In the genomic region with DNA sequence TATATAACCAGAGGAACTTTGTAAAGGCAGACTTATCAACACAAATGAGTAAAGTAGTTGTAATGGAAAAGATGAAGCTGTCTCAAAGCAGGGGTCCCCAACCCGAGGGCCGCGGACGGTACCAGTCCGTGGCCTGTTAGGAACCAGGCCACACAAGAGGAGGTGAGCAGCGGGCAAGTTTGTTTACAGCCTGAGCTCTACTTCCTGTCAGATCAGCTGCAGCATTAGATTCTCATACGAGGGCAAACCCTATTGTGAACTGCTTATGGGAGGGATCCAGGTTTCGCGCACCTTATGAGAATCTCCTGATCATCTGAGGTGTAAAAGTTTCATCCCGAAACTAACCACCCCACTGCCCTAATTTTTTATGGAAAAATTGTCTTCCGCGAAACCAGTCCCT, we compare ENCODE assay signal across 11 cellular contexts. TPM values are rescaled to one million over a fixed set of nuclear protein-coding genes. Genes with fewer than 3 reads are reported as not detected.
DNase-seq lines count a peak whose midpoint lies in the region; ATAC-seq lines count a peak whose summit lies in the region.
"Had no signal": no experiment of that assay in that cellular context is flagged by ENCODE, and none has a peak within 500 bp of the region (broad histone marks: within the 10 kb centered on the region; RNA-seq: fewer than 3 reads in every experiment).

No MANE protein-coding gene starts in this region.

- peaks cover 12% of the 10 kb centered on the region for H3K4me1 Mint-ChIP-seq in activated T-cell treated with anti-CD3 and anti-CD28 coated beads, Interleukin-2, amount 50 U/mL, for 4 hours (ENCODE audit: low read depth)
- no peaks in the 10 kb centered on the region for H3K4me1 Mint-ChIP-seq in activated T-helper 1 cell treated with anti-CD3 and anti-CD28 coated beads, Interleukin-12 subunit alpha, Interleukin-12 subunit beta, Interleukin-2, Interleukin-4 antibody, amounts not matched to agents 30 ng/mL and 10 ng/mL and 1 ng/mL, durations not matched to agents 14 hours and 24 hours and 36 hours (ENCODE audit: low read depth)
- H3K4me1 Mint-ChIP-seq in stimulated activated naive B cell treated with anti-CD40 and anti-IgM and Interleukin-4, amounts not matched to agents 10 μg/mL and 1 μg/mL and 100 μg/mL, for 72 hours: peaks cover 14 to 34% of the 10 kb centered on the region in 2 donors

- H3K36me3 Mint-ChIP-seq in activated T-cell treated with anti-CD3 and anti-CD28 coated beads, Interleukin-2, amount 50 U/mL, for 4 hours (ENCODE audit: insufficient read depth): no peaks in the 10 kb centered on the region
- H3K36me3 Mint-ChIP-seq in activated T-helper 1 cell treated with anti-CD3 and anti-CD28 coated beads, Interleukin-12 subunit alpha, Interleukin-12 subunit beta, Interleukin-2, Interleukin-4 antibody, amounts not matched to agents 30 ng/mL and 10 ng/mL and 1 ng/mL, durations not matched to agents 14 hours and 24 hours and 36 hours (ENCODE audit: low read depth): peaks cover 2% of the 10 kb centered on the region
- H3K36me3 Mint-ChIP-seq in stimulated activated naive B cell treated with anti-CD40 and anti-IgM and Interleukin-4, amounts not matched to agents 10 μg/mL and 1 μg/mL and 100 μg/mL, for 72 hours: no peaks in the 10 kb centered on the region

- H3K27ac Mint-ChIP-seq in activated T-helper 1 cell treated with anti-CD3 and anti-CD28 coated beads, Interleukin-12 subunit alpha, Interleukin-12 subunit beta, Interleukin-2, Interleukin-4 antibody, amounts not matched to agents 30 ng/mL and 10 ng/mL and 1 ng/mL, durations not matched to agents 14 hours and 24 hours and 36 hours: no peak overlapping the region
- peak overlapping the region; percentile 68 for H3K27ac Mint-ChIP-seq in stimulated activated naive B cell treated with anti-CD40 and anti-IgM and Interleukin-4, amounts not matched to agents 10 μg/mL and 1 μg/mL and 100 μg/mL, for 72 hours

- no peaks in the 10 kb centered on the region for H3K9me3 Mint-ChIP-seq in activated T-cell treated with anti-CD3 and anti-CD28 coated beads, Interleukin-2, amount 50 U/mL, for 4 hours
- no peaks in the 10 kb centered on the region for H3K9me3 Mint-ChIP-seq in activated T-helper 1 cell treated with anti-CD3 and anti-CD28 coated beads, Interleukin-12 subunit alpha, Interleukin-12 subunit beta, Interleukin-2, Interleukin-4 antibody, amounts not matched to agents 30 ng/mL and 10 ng/mL and 1 ng/mL, durations not matched to agents 14 hours and 24 hours and 36 hours
- peaks cover 0 to 5% of the 10 kb centered on the region in 2 donors for H3K9me3 Mint-ChIP-seq in stimulated activated naive B cell treated with anti-CD40 and anti-IgM and Interleukin-4, amounts not matched to agents 10 μg/mL and 1 μg/mL and 100 μg/mL, for 72 hours

- intact Hi-C loops in activated T-helper 1 cell treated with anti-CD3 and anti-CD28 coated beads, Interleukin-12 subunit alpha, Interleukin-12 subunit beta, Interleukin-2, Interleukin-4 antibody, amounts not matched to agents 30 ng/mL and 10 ng/mL and 1 ng/mL, durations not matched to agents 14 hours and 24 hours and 36 hours (cut with micrococcal nuclease): no loop called here

- no peak for ATAC-seq in activated T-cell treated with anti-CD3 and anti-CD28 coated beads, Interleukin-2, amount 50 U/mL, for 4 hours
- ATAC-seq in stimulated activated naive B cell treated with anti-CD40 and anti-IgM and Interleukin-4, amounts not matched to agents 10 μg/mL and 1 μg/mL and 100 μg/mL, for 72 hours (replicated peaks): peak in 1 of 2 donors; percentile 32
- no peak for ATAC-seq in HG03139 (IDR thresholded peaks at IDR 0.05; ENCODE audit: unreplicated experiment)
- ATAC-seq: esophagus mucosa had no signal

- DNase-seq in activated T-cell treated with anti-CD3 and anti-CD28 coated beads, Interleukin-2, amount 50 U/mL, for 4 hours: no peak
- DNase-seq in activated T-cell treated with anti-CD3 and anti-CD28 coated beads, Interleukin-2, amount 50 U/mL, for 1 hour: no peak
- DNase-seq in activated T-helper 1 cell treated with anti-CD3 and anti-CD28 coated beads, Interleukin-12 subunit alpha, Interleukin-12 subunit beta, Interleukin-2, Interleukin-4 antibody, amounts not matched to agents 30 ng/mL and 10 ng/mL and 1 ng/mL, durations not matched to agents 14 hours and 24 hours and 36 hours (ENCODE audit: low spot score): no peak
- DNase-seq in iris pigment epithelial cell (ENCODE audit: low read depth) (peak; percentile 6), GM19240 (ENCODE audit: insufficient read length, low spot score) (no peak), activated gamma-delta T cell treated with Interleukin-2 at 50 U/mL for 16 hours (no peak)
- DNase-seq in stimulated activated naive B cell treated with anti-CD40 and anti-IgM and Interleukin-4, amounts not matched to agents 10 μg/mL and 1 μg/mL and 100 μg/mL, for 72 hours: no peak
- DNase-seq: NCI-H446 treated with DMSO at 0.1 percent for 48 hours had no signal

- peak overlapping the region; percentile 31 for H3K4me3 Mint-ChIP-seq in activated T-cell treated with anti-CD3 and anti-CD28 coated beads, Interleukin-2, amount 50 U/mL, for 4 hours
- H3K4me3 Mint-ChIP-seq in activated T-helper 1 cell treated with anti-CD3 and anti-CD28 coated beads, Interleukin-12 subunit alpha, Interleukin-12 subunit beta, Interleukin-2, Interleukin-4 antibody, amounts not matched to agents 30 ng/mL and 10 ng/mL and 1 ng/mL, durations not matched to agents 14 hours and 24 hours and 36 hours: peak overlapping the region; percentile 47
- H3K4me3 Mint-ChIP-seq in stimulated activated naive B cell treated with anti-CD40 and anti-IgM and Interleukin-4, amounts not matched to agents 10 μg/mL and 1 μg/mL and 100 μg/mL, for 72 hours: peak overlapping the region; percentile 33 to 46

- no peaks in the 10 kb centered on the region for H3K27me3 Mint-ChIP-seq in activated T-cell treated with anti-CD3 and anti-CD28 coated beads, Interleukin-2, amount 50 U/mL, for 4 hours (ENCODE audit: low read depth)
- H3K27me3 Mint-ChIP-seq in activated T-helper 1 cell treated with anti-CD3 and anti-CD28 coated beads, Interleukin-12 subunit alpha, Interleukin-12 subunit beta, Interleukin-2, Interleukin-4 antibody, amounts not matched to agents 30 ng/mL and 10 ng/mL and 1 ng/mL, durations not matched to agents 14 hours and 24 hours and 36 hours (ENCODE audit: insufficient read depth): peaks cover 5% of the 10 kb centered on the region
- peaks cover 0 to 4% of the 10 kb centered on the region in 2 donors for H3K27me3 Mint-ChIP-seq in stimulated activated naive B cell treated with anti-CD40 and anti-IgM and Interleukin-4, amounts not matched to agents 10 μg/mL and 1 μg/mL and 100 μg/mL, for 72 hours

RNA-seq across cellular contexts. Expression of gene MSTN, which starts 57.4 kb away (rescaled TPM):
- not detected for total RNA-seq in activated T-cell treated with anti-CD3 and anti-CD28 coated beads, Interleukin-2, amount 50 U/mL, for 4 hours
- not detected in 2 replicates for total RNA-seq in activated T-helper 1 cell treated with anti-CD3 and anti-CD28 coated beads, Interleukin-12 subunit alpha, Interleukin-12 subunit beta, Interleukin-2, Interleukin-4 antibody, amounts not matched to agents 30 ng/mL and 10 ng/mL and 1 ng/mL, durations not matched to agents 14 hours and 24 hours and 36 hours
- total RNA-seq: RPMI7951 had no signal
